ENCODE assay signal across 8 cellular contexts in genomic region chr15:90184119-90184785, GRCh38. TPM values are rescaled to one million over a fixed set of nuclear protein-coding genes. Genes with fewer than 3 reads are reported as not detected.
A peak's percentile ranks its signal among the peaks of the same experiment; 100 is the strongest.
DNase-seq lines count a peak whose midpoint lies in the region; ATAC-seq, FAIRE-seq and TF ChIP-seq lines count a peak whose summit lies in the region.

No MANE protein-coding gene starts in this region.

- H3K4me2 ChIP-seq in PC-3 (ENCODE audit: low read length) (peak overlapping the region; percentile 88), keratinocyte (ENCODE audit: control insufficient read depth, extremely low read depth, insufficient read depth, low read depth, low read length) (peak overlapping the region; percentile 96)

- peak overlapping the region; percentile 21 to 94 (median 78) for H3K27ac Mint-ChIP-seq in brain

- WGBS in spleen, 5 donors = 29 to 40% (median 36%) methylated on average over 15 to 27 of the region's 27 CpGs

- H3K36me3 Mint-ChIP-seq in brain = no peaks in the 10 kb centered on the region

- TF ChIP-seq CTCF in PC-3 (conservative IDR thresholded peaks at IDR 0.05; ENCODE audit: low read depth, low read length) = no peak
- no peak for TF ChIP-seq CTCF in brain (conservative IDR thresholded peaks at IDR 0.05)
- TF ChIP-seq CTCF in keratinocyte (optimal IDR thresholded peaks at IDR 0.05 in 1 of 3, IDR thresholded peaks at IDR 0.05 in 1 of 3, conservative IDR thresholded peaks at IDR 0.05 in 1 of 3; ENCODE audit: extremely low read depth in 1 of 3, insufficient read depth in 2 of 3, low read length in 3 of 3) = peak in 1 of 3 experiments; percentile 16
- TF ChIP-seq CTCF in spleen (IDR thresholded peaks at IDR 0.05 in 8 of 11, conservative IDR thresholded peaks at IDR 0.05 in 3 of 11) = peak in 1 of 11 experiments; percentile 8

- H3K4me1 ChIP-seq in PC-3 (ENCODE audit: insufficient read depth, low read length) (peaks cover 19% of the 10 kb centered on the region), keratinocyte (ENCODE audit: control insufficient read depth, extremely low read depth, insufficient read depth, low read length) (peaks cover 26% of the 10 kb centered on the region), spleen (peaks cover 26 to 100% (median 73%) of the 10 kb centered on the region in 6 donors)

- POLR2A ChIA-PET in PC-3 (lab: Charles Lee; ENCODE audit: unreplicated experiment) = interaction anchor here (0.6 kb wide), 1 partner anchor 17 kb away, joined by 3 read pairs; no protein-coding TSS in a partner anchor

- H3K9ac ChIP-seq in PC-3 (ENCODE audit: low read length) (peak overlapping the region; percentile 82), keratinocyte (ENCODE audit: control insufficient read depth, extremely low read depth, insufficient read depth, low read length) (peak overlapping the region; percentile 78)

- H3F3A ChIP-seq in PC-3 (ENCODE audit: low read length, unreplicated experiment) = no peaks in the 10 kb centered on the region

- H3K4me3 ChIP-seq in PC-3 (ENCODE audit: low read length) (peak overlapping the region; percentile 83), keratinocyte (ENCODE audit: control insufficient read depth in 2 of 3, extremely low read depth in 1 of 3, insufficient read depth in 2 of 3, low read depth in 1 of 3, low read length in 3 of 3) (peak overlapping the region; percentile 90 to 93 (median 91)), spleen (peak overlapping the region; percentile 58 to 92 (median 76))

- FAIRE-seq in keratinocyte (lab: Jason Lieb, UNC) = peak; percentile 39

- H3K9me3 ChIP-seq in PC-3 (ENCODE audit: low read length) (no peaks in the 10 kb centered on the region), keratinocyte (ENCODE audit: control insufficient read depth, low read depth, low read length) (no peaks in the 10 kb centered on the region), spleen (no peaks in the 10 kb centered on the region)

- BruUV-seq in PC-3 (replicated peaks; lab: Mats Ljungman, UMichigan) = no TSS peak

- H2AFZ ChIP-seq in PC-3 (ENCODE audit: low read length) = peak overlapping the region; percentile 82
- H2AFZ ChIP-seq in keratinocyte (ENCODE audit: control insufficient read depth, low read length) = peak overlapping the region; percentile 97

- H3K9me3 Mint-ChIP-seq in brain = peaks cover 0 to 3% (median 0%) of the 10 kb centered on the region in 5 experiments

- peak in 1 of 3 donors; percentile 29 for TF ChIP-seq POLR2A in spleen (IDR thresholded peaks at IDR 0.05)

- CTCF ChIA-PET in PC-3 (lab: Charles Lee) = interaction anchor here (0.5 to 0.6 kb wide), 2 partner anchors 8 to 30 kb away, joined by 4 to 5 read pairs; no protein-coding TSS in a partner anchor

- peaks cover 6% of the 10 kb centered on the region for H3K27me3 Mint-ChIP-seq in brain

- dilution Hi-C loops in keratinocyte (cut with MboI; ENCODE audit: extremely low pct_ligation_motif_present, low sequenced_read_pairs) = no loop called here

- no peaks in the 10 kb centered on the region for H4K20me1 ChIP-seq in PC-3 (ENCODE audit: low read length)
- no peaks in the 10 kb centered on the region for H4K20me1 ChIP-seq in keratinocyte (ENCODE audit: control insufficient read depth, extremely low read depth, insufficient read depth, low read length)

- H3K4me3 Mint-ChIP-seq in brain = peak overlapping the region; percentile 70 to 86 (median 74)

- DNase-seq in C1 segment of cervical spinal cord (lab: John Stamatoyannopoulos, UW) = peak in 9 of 14 donors; percentile 28 to 83 (median 46)
- peak; percentile 81 for DNase-seq in PC-3
- no peak for DNase-seq in keratinocyte (ENCODE audit: low read depth, low spot score)
- DNase-seq in spleen = peak; percentile 86
- DNase-seq in central memory CD4-positive, alpha-beta T cell = no peak

- ATAC-seq in GM19035 (IDR thresholded peaks at IDR 0.05; ENCODE audit: unreplicated experiment) (peak; percentile 50), HG03139 (IDR thresholded peaks at IDR 0.05; ENCODE audit: unreplicated experiment) (peak; percentile 38), PC-3 (peak; percentile 73)

- H3K79me2 ChIP-seq in PC-3 (ENCODE audit: low read length) (peaks cover 14% of the 10 kb centered on the region), keratinocyte (ENCODE audit: control insufficient read depth, insufficient read depth, low read length) (peaks cover 29% of the 10 kb centered on the region)

- H3K4me1 Mint-ChIP-seq in brain = peaks cover 34% of the 10 kb centered on the region

- H3K9me2 ChIP-seq in PC-3 (replicated peaks; ENCODE audit: low read length) = no peaks in the 10 kb centered on the region

- H3K36me3 ChIP-seq in PC-3 (ENCODE audit: low read depth, low read length) (no peaks in the 10 kb centered on the region), keratinocyte (ENCODE audit: control insufficient read depth in 2 of 2, extremely low read depth in 1 of 2, insufficient read depth in 2 of 2, low read length in 2 of 2) (no peaks in the 10 kb centered on the region), spleen (peaks cover 0 to 4% (median 0%) of the 10 kb centered on the region in 6 donors)

- intact Hi-C loops in PC-3 (cut with micrococcal nuclease) = loop anchor here (1.0 to 2.0 kb wide), 2 partner anchors 17 to 18 kb away; partner anchors contain the start of gene SEMA4B
- intact Hi-C loops in spleen (cut with DNase I; ENCODE audit: low total_unique reads) = no loop called here

- H3K9me1 ChIP-seq in keratinocyte (ENCODE audit: control insufficient read depth, extremely low read depth, insufficient read depth, low read length) = no peaks in the 10 kb centered on the region

- peak overlapping the region; percentile 95 for H3K27ac ChIP-seq in PC-3 (ENCODE audit: low read length)
- peak overlapping the region; percentile 78 for H3K27ac ChIP-seq in keratinocyte (ENCODE audit: control insufficient read depth, insufficient read depth, low read length)
- peak overlapping the region; percentile 77 to 98 (median 92) for H3K27ac ChIP-seq in spleen

- no peaks in the 10 kb centered on the region for H3K27me3 ChIP-seq in PC-3 (ENCODE audit: low read length)
- H3K27me3 ChIP-seq in keratinocyte (ENCODE audit: control insufficient read depth, extremely low read depth, insufficient read depth, low read length) = no peaks in the 10 kb centered on the region
- no peaks in the 10 kb centered on the region for H3K27me3 ChIP-seq in spleen (replicated peaks in 1 of 7)

RNA-seq across cellular contexts. Expression of gene SEMA4B, which starts 16.9 kb away (rescaled TPM):
- total RNA-seq in PC-3 (2014; rRNA removed) (114 and 175 TPM in 2 replicates), spleen (10 to 100 TPM; 57.7 to 90.0 (median 77.0) TPM)
- polyA plus RNA-seq in brain (ENCODE audit: insufficient read depth, low read depth, low replicate concordance) (24.1 TPM), keratinocyte (58.7 to 95.1 TPM (median 72.7 TPM) in 3 replicates), spleen (10 to 100 TPM; 16.4 to 25.0 (median 16.7) TPM)
- 14.0 TPM for polyA plus RNA-seq in keratinocyte (2011; ENCODE audit: low read depth)
- polyA plus RNA-seq in keratinocyte (2011; cell fraction: cytosol; rRNA removed) = 21.2 and 40.8 TPM in 2 replicates
- 116 and 175 TPM in 2 replicates for polyA plus RNA-seq in keratinocyte (2011; cell fraction: nucleus; rRNA removed)
- 41.9 and 85.6 TPM in 2 replicates for polyA plus RNA-seq in keratinocyte (2012; ENCODE audit: low replicate concordance)
- polyA minus RNA-seq in keratinocyte = 129 to 210 TPM (median 133 TPM) in 3 replicates
- 184 TPM for polyA minus RNA-seq in keratinocyte (2011; cell fraction: cytosol; rRNA and poly(A)+ RNA removed)
- 289 and 325 TPM in 2 replicates for polyA minus RNA-seq in keratinocyte (2011; cell fraction: nucleus; rRNA and poly(A)+ RNA removed)

RNA-seq across cellular contexts. Expression of gene CIB1, which starts 49.5 kb away (rescaled TPM):
- 83.7 and 85.8 TPM in 2 replicates for total RNA-seq in PC-3 (2014; rRNA removed)
- polyA plus RNA-seq in brain (ENCODE audit: insufficient read depth, low read depth, low replicate concordance) = 40.0 TPM
- 70.9 to 83.0 TPM (median 80.6 TPM) in 3 replicates for polyA plus RNA-seq in keratinocyte
- 33.8 TPM for polyA plus RNA-seq in keratinocyte (2011; ENCODE audit: low read depth)
- polyA plus RNA-seq in keratinocyte (2011; cell fraction: cytosol; rRNA removed) = 51.8 and 74.3 TPM in 2 replicates
- polyA plus RNA-seq in keratinocyte (2011; cell fraction: nucleus; rRNA removed) = 46.8 and 61.8 TPM in 2 replicates
- 54.8 and 97.3 TPM in 2 replicates for polyA plus RNA-seq in keratinocyte (2012; ENCODE audit: low replicate concordance)
- 35.8 to 66.9 TPM (median 47.6 TPM) in 3 replicates for polyA minus RNA-seq in keratinocyte
- 38.2 TPM for polyA minus RNA-seq in keratinocyte (2011; cell fraction: cytosol; rRNA and poly(A)+ RNA removed)
- polyA minus RNA-seq in keratinocyte (2011; cell fraction: nucleus; rRNA and poly(A)+ RNA removed) = 8.5 and 8.9 TPM in 2 replicates
- total RNA-seq in spleen = 10 to 100 TPM; 31.7 to 83.2 (median 77.3) TPM
- 100 to 1,000 TPM; 166 to 247 (median 212) TPM for polyA plus RNA-seq in spleen

RNA-seq across cellular contexts. Expression of gene GDPGP1, which starts 49.8 kb away (rescaled TPM):
- total RNA-seq in PC-3 (2014; rRNA removed) (6.6 and 11.0 TPM in 2 replicates), spleen (10 to 100 TPM in 3 of 7 donors, 1 to 10 TPM in 4; 7.3 to 13.4 (median 9.9) TPM)
- polyA plus RNA-seq in brain (ENCODE audit: insufficient read depth, low read depth, low replicate concordance) (0.76 TPM), keratinocyte (0.92 to 2.7 TPM (median 1.0 TPM) in 3 replicates), spleen (1 to 10 TPM; 1.9 to 4.3 (median 3.2) TPM)
- polyA plus RNA-seq in keratinocyte (2011; ENCODE audit: low read depth) = not detected
- 0.90 and 1.2 TPM in 2 replicates for polyA plus RNA-seq in keratinocyte (2011; cell fraction: cytosol; rRNA removed)
- 3.4 TPM in 2 replicates for polyA plus RNA-seq in keratinocyte (2011; cell fraction: nucleus; rRNA removed)
- 0.28 and 1.9 TPM in 2 replicates for polyA plus RNA-seq in keratinocyte (2012; ENCODE audit: low replicate concordance)
- polyA minus RNA-seq in keratinocyte = 3.2 to 10.8 TPM (median 4.1 TPM) in 3 replicates
- polyA minus RNA-seq in keratinocyte (2011; cell fraction: cytosol; rRNA and poly(A)+ RNA removed) = 3.8 TPM
- 4.0 and 4.6 TPM in 2 replicates for polyA minus RNA-seq in keratinocyte (2011; cell fraction: nucleus; rRNA and poly(A)+ RNA removed)

Comparison
In these comparisons a context has a peak if more than half of its experiments do, and no peak if none do; other contexts are left out.
1. DNase-seq: peak in C1 segment of cervical spinal cord (9 of 14), PC-3 (single experiment) and spleen (single experiment); none in keratinocyte (single experiment) and central memory CD4-positive, alpha-beta T cell (single experiment).
2. Peak in every context shown above with its lines, with median percentiles within 50 percentile points of each other: ATAC-seq, H3K27ac ChIP-seq and H3K4me3 ChIP-seq.